ENCODE assay signal across 4 cellular contexts in the genomic region with DNA sequence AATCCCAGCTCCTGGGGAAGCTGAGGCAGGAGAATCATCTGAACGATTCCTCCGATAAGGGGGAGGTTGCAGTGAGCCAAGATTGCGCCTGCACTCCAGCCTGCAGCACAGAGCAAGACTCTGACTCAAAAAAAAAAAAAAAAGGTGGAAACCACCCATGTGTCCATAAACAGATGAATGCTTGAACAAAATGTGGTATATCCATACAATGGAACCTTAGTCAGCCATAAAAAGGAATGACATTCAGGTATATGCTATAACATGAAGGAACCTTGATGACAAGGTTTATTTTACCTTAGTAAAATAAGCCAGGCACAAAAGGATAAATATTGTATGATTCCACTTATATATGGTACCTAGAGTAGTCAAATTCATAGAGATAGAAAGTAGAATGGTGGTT. TPM values are rescaled to one million over a fixed set of nuclear protein-coding genes. Genes with fewer than 3 reads are reported as not detected.
"Had no signal": no experiment of that assay in that cellular context is flagged by ENCODE, and none has a peak within 500 bp of the region (broad histone marks: within the 10 kb centered on the region; RNA-seq: fewer than 3 reads in every experiment).

No MANE protein-coding gene starts in this region.

- H3K4me3 ChIP-seq: GM12878 had no signal

- DNase-seq: GDM1, GF-D8 had no signal

- ATAC-seq: GM12878 had no signal

RNA-seq across cellular contexts. Expression of a gene that starts 2.9 kb away (rescaled TPM):
- total RNA-seq: G401 had no signal
